In genomic region chr1:113423826-113424225, GRCh38 we compare ENCODE assay signal across 6 cellular contexts.
"Had no signal": no experiment of that assay in that cellular context is flagged by ENCODE, and none has a peak within 500 bp of the region (broad histone marks: within the 10 kb centered on the region; RNA-seq: fewer than 3 reads in every experiment).

No MANE protein-coding gene starts in this region.

- H3K4me3 Mint-ChIP-seq: H9 had no signal

- H3K27ac ChIP-seq: GM23248 had no signal

- DNase-seq: GM23248, GOT3, H9, HCEC 1CT, IMR-90 had no signal

- H3K27ac Mint-ChIP-seq: H9 had no signal

- H2AFZ ChIP-seq: GM23248 had no signal

- H3K9ac ChIP-seq: GM23248 had no signal

- H3K4me3 ChIP-seq: GM23248, K562 had no signal

- H3K4me1 Mint-ChIP-seq: H9 had no signal
